11 cellular contexts compared by ENCODE assay signal in the genomic region with DNA sequence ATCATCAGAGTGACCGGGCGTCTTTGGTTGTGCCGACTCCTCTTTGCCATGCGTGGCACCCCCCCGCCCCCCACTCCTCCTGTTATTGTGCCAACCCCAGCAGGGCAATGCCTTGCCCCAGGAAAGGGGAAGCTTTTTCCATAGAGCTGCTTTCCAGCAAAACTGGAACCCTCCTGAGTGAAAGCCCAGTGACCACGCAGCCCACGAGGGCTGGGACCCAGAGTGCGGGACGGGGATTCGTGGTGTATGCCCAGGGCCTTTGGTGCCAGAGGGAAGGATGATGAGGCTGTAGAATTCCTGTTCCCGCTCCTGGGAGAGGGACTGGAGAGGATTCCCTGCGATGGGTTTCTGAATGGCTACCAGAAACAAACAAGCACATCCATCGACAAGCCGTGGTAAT.
DNase-seq lines count a peak whose midpoint lies in the region; ATAC-seq, FAIRE-seq and TF ChIP-seq lines count a peak whose summit lies in the region.
"Had no signal": no experiment of that assay in that cellular context is flagged by ENCODE, and none has a peak within 500 bp of the region (broad histone marks: within the 10 kb centered on the region; RNA-seq: fewer than 3 reads in every experiment).

No MANE protein-coding gene starts in this region.

- peaks cover 10% of the 10 kb centered on the region for H3K9me3 Mint-ChIP-seq in activated CD4-positive, alpha-beta T cell treated with anti-CD3 and anti-CD28 coated beads, Interleukin-2, amount 10 ng/mL, durations not matched to agents 24 days and 14 days
- H3K9me3 Mint-ChIP-seq in activated T-helper 1 cell treated with anti-CD3 and anti-CD28 coated beads, Interleukin-12 subunit alpha, Interleukin-12 subunit beta, Interleukin-2, Interleukin-4 antibody, amounts not matched to agents 30 ng/mL and 10 ng/mL and 1 ng/mL, durations not matched to agents 14 hours and 24 hours and 36 hours: no peaks in the 10 kb centered on the region

- no peak overlapping the region for H3K27ac ChIP-seq in keratinocyte (ENCODE audit: control insufficient read depth, insufficient read depth, low read length)
- no peak overlapping the region for H3K27ac ChIP-seq in stomach smooth muscle (ENCODE audit: low read length)
- H3K27ac ChIP-seq: right lobe of liver had no signal

- H3K4me1 ChIP-seq in keratinocyte (ENCODE audit: control insufficient read depth, extremely low read depth, insufficient read depth, low read length) (peaks cover 31% of the 10 kb centered on the region), stomach smooth muscle (ENCODE audit: control insufficient read depth, insufficient read depth, low read length) (peaks cover 6% of the 10 kb centered on the region)

- no peaks in the 10 kb centered on the region for H3K27me3 ChIP-seq in keratinocyte (ENCODE audit: control insufficient read depth, extremely low read depth, insufficient read depth, low read length)
- peaks cover 2 to 3% of the 10 kb centered on the region in 2 donors for H3K27me3 ChIP-seq in stomach smooth muscle (ENCODE audit: control insufficient read depth in 1 of 2, insufficient read depth in 2 of 2, low read length in 2 of 2)
- H3K27me3 ChIP-seq: right lobe of liver had no signal

- no peak for DNase-seq in activated CD4-positive, alpha-beta T cell treated with anti-CD3 and anti-CD28 coated beads, Interleukin-2, amount 10 ng/mL, durations not matched to agents 24 days and 14 days
- DNase-seq in activated CD4-positive, alpha-beta T cell treated with anti-CD3 and anti-CD28 coated beads for 1 hour: no peak
- no peak for DNase-seq in activated T-helper 1 cell treated with anti-CD3 and anti-CD28 coated beads, Interleukin-12 subunit alpha, Interleukin-12 subunit beta, Interleukin-2, Interleukin-4 antibody, amounts not matched to agents 30 ng/mL and 10 ng/mL and 1 ng/mL, durations not matched to agents 14 hours and 24 hours and 36 hours (ENCODE audit: low spot score)
- DNase-seq in keratinocyte (ENCODE audit: low read depth, low spot score): no peak
- no peak for DNase-seq in NCI-H187 (lab: John Stamatoyannopoulos, UW)
- DNase-seq in NCI-H1105 (lab: John Stamatoyannopoulos, UW): no peak
- DNase-seq: NCI-H2081 treated with DMSO at 0.1 percent for 48 hours, right lobe of liver, T1000 had no signal

- peak overlapping the region; percentile 67 for H3K4me2 ChIP-seq in keratinocyte (ENCODE audit: control insufficient read depth, extremely low read depth, insufficient read depth, low read depth, low read length)

- H3K36me3 ChIP-seq in keratinocyte (ENCODE audit: control insufficient read depth in 2 of 2, extremely low read depth in 1 of 2, insufficient read depth in 2 of 2, low read length in 2 of 2) (no peaks in the 10 kb centered on the region), stomach smooth muscle (ENCODE audit: control insufficient read depth in 2 of 2, insufficient read depth in 2 of 2, low read length in 2 of 2) (no peaks in the 10 kb centered on the region)
- H3K36me3 ChIP-seq: right lobe of liver had no signal

- H3K79me2 ChIP-seq in keratinocyte (ENCODE audit: control insufficient read depth, insufficient read depth, low read length): no peaks in the 10 kb centered on the region

- no peak for TF ChIP-seq CTCF in keratinocyte (optimal IDR thresholded peaks at IDR 0.05 in 1 of 3, IDR thresholded peaks at IDR 0.05 in 1 of 3, conservative IDR thresholded peaks at IDR 0.05 in 1 of 3; ENCODE audit: extremely low read depth in 1 of 3, insufficient read depth in 2 of 3, low read length in 3 of 3)

- H3K9ac ChIP-seq in keratinocyte (ENCODE audit: control insufficient read depth, extremely low read depth, insufficient read depth, low read length): no peak overlapping the region
- H3K9ac ChIP-seq in stomach smooth muscle (ENCODE audit: low read length in 2 of 2): no peak overlapping the region

- H3K36me3 Mint-ChIP-seq in activated CD4-positive, alpha-beta T cell treated with anti-CD3 and anti-CD28 coated beads, Interleukin-2, amount 10 ng/mL, durations not matched to agents 24 days and 14 days (ENCODE audit: low read depth): peaks cover 9% of the 10 kb centered on the region
- peaks cover 6% of the 10 kb centered on the region for H3K36me3 Mint-ChIP-seq in activated T-helper 1 cell treated with anti-CD3 and anti-CD28 coated beads, Interleukin-12 subunit alpha, Interleukin-12 subunit beta, Interleukin-2, Interleukin-4 antibody, amounts not matched to agents 30 ng/mL and 10 ng/mL and 1 ng/mL, durations not matched to agents 14 hours and 24 hours and 36 hours (ENCODE audit: low read depth)

- intact Hi-C loops in activated CD4-positive, alpha-beta T cell treated with anti-CD3 and anti-CD28 coated beads, Interleukin-2, amount 10 ng/mL, durations not matched to agents 24 days and 14 days (cut with micrococcal nuclease): no loop called here
- intact Hi-C loops in activated T-helper 1 cell treated with anti-CD3 and anti-CD28 coated beads, Interleukin-12 subunit alpha, Interleukin-12 subunit beta, Interleukin-2, Interleukin-4 antibody, amounts not matched to agents 30 ng/mL and 10 ng/mL and 1 ng/mL, durations not matched to agents 14 hours and 24 hours and 36 hours (cut with micrococcal nuclease): no loop called here

- dilution Hi-C loops in keratinocyte (cut with MboI; ENCODE audit: extremely low pct_ligation_motif_present, low sequenced_read_pairs): no loop called here

- no peaks in the 10 kb centered on the region for H3K9me3 ChIP-seq in keratinocyte (ENCODE audit: control insufficient read depth, low read depth, low read length)
- H3K9me3 ChIP-seq in stomach smooth muscle (ENCODE audit: control insufficient read depth in 2 of 2, low read length in 2 of 2): no peaks in the 10 kb centered on the region
- H3K9me3 ChIP-seq: right lobe of liver had no signal

- no peaks in the 10 kb centered on the region for H4K20me1 ChIP-seq in keratinocyte (ENCODE audit: control insufficient read depth, extremely low read depth, insufficient read depth, low read length)

- H3K27ac Mint-ChIP-seq in activated CD4-positive, alpha-beta T cell treated with anti-CD3 and anti-CD28 coated beads, Interleukin-2, amount 10 ng/mL, durations not matched to agents 24 days and 14 days: peak overlapping the region; percentile 96
- H3K27ac Mint-ChIP-seq in activated T-helper 1 cell treated with anti-CD3 and anti-CD28 coated beads, Interleukin-12 subunit alpha, Interleukin-12 subunit beta, Interleukin-2, Interleukin-4 antibody, amounts not matched to agents 30 ng/mL and 10 ng/mL and 1 ng/mL, durations not matched to agents 14 hours and 24 hours and 36 hours: peak overlapping the region; percentile 95

- ATAC-seq in GM19351 (IDR thresholded peaks at IDR 0.05; ENCODE audit: unreplicated experiment): no peak

- no peak overlapping the region for H3K4me3 ChIP-seq in keratinocyte (ENCODE audit: control insufficient read depth in 2 of 3, extremely low read depth in 1 of 3, insufficient read depth in 2 of 3, low read depth in 1 of 3, low read length in 3 of 3)
- H3K4me3 ChIP-seq in stomach smooth muscle (ENCODE audit: low read length in 2 of 2): peak overlapping the region; percentile 50 to 59
- H3K4me3 ChIP-seq: right lobe of liver had no signal

- peaks cover 2% of the 10 kb centered on the region for H3K27me3 Mint-ChIP-seq in activated CD4-positive, alpha-beta T cell treated with anti-CD3 and anti-CD28 coated beads, Interleukin-2, amount 10 ng/mL, durations not matched to agents 24 days and 14 days
- H3K27me3 Mint-ChIP-seq in activated T-helper 1 cell treated with anti-CD3 and anti-CD28 coated beads, Interleukin-12 subunit alpha, Interleukin-12 subunit beta, Interleukin-2, Interleukin-4 antibody, amounts not matched to agents 30 ng/mL and 10 ng/mL and 1 ng/mL, durations not matched to agents 14 hours and 24 hours and 36 hours (ENCODE audit: insufficient read depth): no peaks in the 10 kb centered on the region

- FAIRE-seq in keratinocyte (lab: Jason Lieb, UNC): peak; percentile 39

- no peaks in the 10 kb centered on the region for H3K9me1 ChIP-seq in keratinocyte (ENCODE audit: control insufficient read depth, extremely low read depth, insufficient read depth, low read length)

- peak overlapping the region; percentile 78 for H3K4me3 Mint-ChIP-seq in activated CD4-positive, alpha-beta T cell treated with anti-CD3 and anti-CD28 coated beads, Interleukin-2, amount 10 ng/mL, durations not matched to agents 24 days and 14 days
- H3K4me3 Mint-ChIP-seq in activated T-helper 1 cell treated with anti-CD3 and anti-CD28 coated beads, Interleukin-12 subunit alpha, Interleukin-12 subunit beta, Interleukin-2, Interleukin-4 antibody, amounts not matched to agents 30 ng/mL and 10 ng/mL and 1 ng/mL, durations not matched to agents 14 hours and 24 hours and 36 hours: peak overlapping the region; percentile 63

- H3K4me1 Mint-ChIP-seq in activated CD4-positive, alpha-beta T cell treated with anti-CD3 and anti-CD28 coated beads, Interleukin-2, amount 10 ng/mL, durations not matched to agents 24 days and 14 days: peaks cover 63% of the 10 kb centered on the region
- peaks cover 82% of the 10 kb centered on the region for H3K4me1 Mint-ChIP-seq in activated T-helper 1 cell treated with anti-CD3 and anti-CD28 coated beads, Interleukin-12 subunit alpha, Interleukin-12 subunit beta, Interleukin-2, Interleukin-4 antibody, amounts not matched to agents 30 ng/mL and 10 ng/mL and 1 ng/mL, durations not matched to agents 14 hours and 24 hours and 36 hours (ENCODE audit: low read depth)

- peak overlapping the region; percentile 14 for H2AFZ ChIP-seq in keratinocyte (ENCODE audit: control insufficient read depth, low read length)

Comparison
In these comparisons a context has a peak if more than half of its experiments do, and no peak if none do; other contexts are left out.
1. H3K4me3 ChIP-seq: peak in stomach smooth muscle (2 of 2); none in keratinocyte (0 of 3).